Comparison of ENCODE assay signal across 22 cellular contexts in genomic region chr16:79610771-79611170, GRCh38. TPM values are rescaled to one million over a fixed set of nuclear protein-coding genes. Genes with fewer than 3 reads are reported as not detected.
DNase-seq lines count a peak whose midpoint lies in the region; ATAC-seq, FAIRE-seq and TF ChIP-seq lines count a peak whose summit lies in the region.
"Had no signal": no experiment of that assay in that cellular context is flagged by ENCODE, and none has a peak within 500 bp of the region (broad histone marks: within the 10 kb centered on the region; RNA-seq: fewer than 3 reads in every experiment).

No MANE protein-coding gene starts in this region.

- CTCF ChIA-PET in T-cell (lab: Charles Lee): interaction anchor here in 1 of 2 donors (0.5 kb wide), 1 partner anchor 380 kb away, joined by 5 read pairs; no protein-coding TSS in a partner anchor

- H3K27me3 Mint-ChIP-seq in T-cell: peaks cover 8 to 24% of the 10 kb centered on the region in 2 donors

- H3K9ac ChIP-seq in mesenchymal stem cell (ENCODE audit: low read length): no peak overlapping the region
- H3K9ac ChIP-seq: KMS-11 had no signal

- H3K4me2 ChIP-seq in mesenchymal stem cell (ENCODE audit: low read length, poor library complexity, severe bottlenecking): no peak overlapping the region
- H3K4me2 ChIP-seq: KMS-11 had no signal

- TF ChIP-seq POLR2A in stomach (IDR thresholded peaks at IDR 0.05) (no peak), H54 (IDR thresholded peaks at IDR 0.05; ENCODE audit: low read depth, low read length) (no peak)

- H3K27ac Mint-ChIP-seq in T-cell: no peak overlapping the region
- H3K27ac Mint-ChIP-seq: B cell had no signal

- H2BK12ac ChIP-seq in mesenchymal stem cell (ENCODE audit: low read length in 2 of 2): no peak overlapping the region

- WGBS in mesenchymal stem cell: 94% methylated on average over 4 of the region's 4 CpGs
- 86 to 95% (median 92%) methylated on average over 4 of the region's 4 CpGs for WGBS in stomach, 5 donors

- H3K36me3 Mint-ChIP-seq in T-cell: no peaks in the 10 kb centered on the region
- H3K36me3 Mint-ChIP-seq: CD14-positive monocyte had no signal

- H2BK120ac ChIP-seq in mesenchymal stem cell (ENCODE audit: low read depth, low read length): no peak overlapping the region

- peak overlapping the region; percentile 35 for H2AK5ac ChIP-seq in mesenchymal stem cell (ENCODE audit: low read length, severe bottlenecking)

- TF ChIP-seq EP300 in stomach (IDR thresholded peaks at IDR 0.05): no peak

- POLR2A ChIA-PET in T-cell (lab: Charles Lee): no interaction called here

- no peak overlapping the region for H4K8ac ChIP-seq in mesenchymal stem cell (ENCODE audit: low read length)

- H2AFZ ChIP-seq in mesenchymal stem cell (ENCODE audit: low read depth, low read length): no peak overlapping the region

- H2BK5ac ChIP-seq in mesenchymal stem cell (ENCODE audit: low read depth, low read length, poor library complexity, severe bottlenecking): no peak overlapping the region

- no peaks in the 10 kb centered on the region for H3K9me3 ChIP-seq in RWPE2 (ENCODE audit: severe bottlenecking)
- no peaks in the 10 kb centered on the region for H3K9me3 ChIP-seq in mesenchymal stem cell (ENCODE audit: control insufficient read depth, low read length)
- no peaks in the 10 kb centered on the region for H3K9me3 ChIP-seq in stomach

- no peak overlapping the region for H2BK15ac ChIP-seq in mesenchymal stem cell (ENCODE audit: low read depth, poor library complexity, severe bottlenecking)

- H3K4me1 ChIP-seq in RWPE2 (ENCODE audit: insufficient read depth, poor library complexity, severe bottlenecking) (peaks cover 32% of the 10 kb centered on the region), mesenchymal stem cell (ENCODE audit: control insufficient read depth, insufficient read depth, low read depth, low read length) (peaks cover 10% of the 10 kb centered on the region), stomach (peaks cover 0 to 11% (median 5%) of the 10 kb centered on the region in 4 donors)

- ATAC-seq in RWPE2 (ENCODE audit: low read depth) (peak; percentile 66), T-cell (replicated peaks in 1 of 4) (no peak)
- no peak for ATAC-seq in stimulated activated naive CD8-positive, alpha-beta T cell treated with anti-CD3 and anti-CD28 coated beads, Interleukin-15, Interleukin-2, amounts not matched to agents 100 U/mL and 50 U/mL, for 24 hours

- H3K27ac ChIP-seq in RWPE2 (ENCODE audit: poor library complexity, severe bottlenecking): no peak overlapping the region
- no peak overlapping the region for H3K27ac ChIP-seq in mesenchymal stem cell (ENCODE audit: low read length, poor library complexity, severe bottlenecking)
- no peak overlapping the region for H3K27ac ChIP-seq in stomach
- H3K27ac ChIP-seq: KMS-11 had no signal

- TF ChIP-seq CTCF in RWPE2 (IDR thresholded peaks at IDR 0.05; ENCODE audit: poor library complexity, severe bottlenecking) (no peak), cardiac fibroblast (IDR thresholded peaks at IDR 0.05; ENCODE audit: low read depth, low read length) (no peak), stomach (IDR thresholded peaks at IDR 0.05) (no peak)

- no peak overlapping the region for H3K4me3 Mint-ChIP-seq in T-cell
- H3K4me3 Mint-ChIP-seq: B cell, CD14-positive monocyte had no signal

- H3K27me3 ChIP-seq in RWPE2 (ENCODE audit: insufficient read depth, poor library complexity, severe bottlenecking): no peaks in the 10 kb centered on the region
- H3K27me3 ChIP-seq in mesenchymal stem cell (ENCODE audit: control insufficient read depth in 1 of 2, insufficient read depth in 1 of 2, low read length in 2 of 2): peaks cover 0 to 5% of the 10 kb centered on the region in 2 experiments
- H3K27me3 ChIP-seq in stomach: no peaks in the 10 kb centered on the region

- FAIRE-seq in H54 (lab: Jason Lieb, UNC): no peak
- FAIRE-seq: A204.1, GM18507, H1 had no signal

- H3K14ac ChIP-seq in mesenchymal stem cell (ENCODE audit: low read length in 2 of 2): no peak overlapping the region

- H3K23ac ChIP-seq in mesenchymal stem cell (ENCODE audit: low read length in 2 of 2): no peak overlapping the region

- H3K4me1 Mint-ChIP-seq in T-cell: peaks cover 0 to 8% (median under 1%) of the 10 kb centered on the region in 3 donors

- H3K36me3 ChIP-seq in RWPE2 (ENCODE audit: low read depth) (no peaks in the 10 kb centered on the region), mesenchymal stem cell (ENCODE audit: control insufficient read depth in 1 of 2, insufficient read depth in 2 of 2, low read depth in 1 of 2, low read length in 2 of 2) (no peaks in the 10 kb centered on the region), stomach (no peaks in the 10 kb centered on the region)

- H4K91ac ChIP-seq in mesenchymal stem cell (ENCODE audit: low read length): no peak overlapping the region

- intact Hi-C loops in stomach (cut with DNase I; ENCODE audit: low total_unique reads): no loop called here

- H3K4me3 ChIP-seq in RWPE2 (ENCODE audit: severe bottlenecking) (no peak overlapping the region), cardiac fibroblast (replicated peaks in 1 of 2; ENCODE audit: low read depth in 2 of 2, low read length in 2 of 2) (no peak overlapping the region), mesenchymal stem cell (ENCODE audit: insufficient read depth in 1 of 2, low read depth in 1 of 2, low read length in 2 of 2) (no peak overlapping the region), stomach (no peak overlapping the region)

- no peak overlapping the region for H3K18ac ChIP-seq in mesenchymal stem cell (ENCODE audit: low read depth in 1 of 2, low read length in 2 of 2)

- no peak overlapping the region for H3K4ac ChIP-seq in mesenchymal stem cell (ENCODE audit: low read depth in 1 of 2, low read length in 2 of 2)

- no peaks in the 10 kb centered on the region for H3K9me3 Mint-ChIP-seq in T-cell
- H3K9me3 Mint-ChIP-seq: CD14-positive monocyte had no signal

- H3K79me1 ChIP-seq in mesenchymal stem cell (replicated peaks; ENCODE audit: low read length, poor library complexity, severe bottlenecking): no peaks in the 10 kb centered on the region

- DNase-seq in A172 (ENCODE audit: low spot score) (peak; percentile 43), RWPE2 (ENCODE audit: low spot score) (no peak), cardiac fibroblast (ENCODE audit: low read depth in 2 of 2) (peak; percentile 3 to 33), mesenchymal stem cell (no peak), T-cell (no peak), stomach (no peak), H54 (ENCODE audit: insufficient read length, low spot score) (no peak)
- DNase-seq in stimulated activated naive CD8-positive, alpha-beta T cell treated with anti-CD3 and anti-CD28 coated beads, Interleukin-15, Interleukin-2, amounts not matched to agents 100 U/mL and 50 U/mL, for 24 hours: no peak
- DNase-seq: DMS53, GDM1, IMR-90, MV-4-11, NCI-H1694 treated with DMSO at 0.1 percent for 48 hours, NCI-H446 treated with DMSO at 0.1 percent for 48 hours, NCI-H526 treated with DMSO at 0.1 percent for 48 hours, SHP77 treated with DMSO at 0.1 percent for 48 hours had no signal

RNA-seq across cellular contexts. Expression of gene MAF, which starts 10.2 kb away (rescaled TPM):
- 0.12 TPM in 1 of 2 replicates, not detected in the other for total RNA-seq in A172 (2014; rRNA removed; shearing (Covaris generic))
- polyA plus RNA-seq in mesenchymal stem cell (2013, experiment 1 of 2): 32.9 TPM
- 32.6 TPM for polyA plus RNA-seq in mesenchymal stem cell (2013, experiment 2 of 2)
- total RNA-seq in T-cell: 10 to 100 TPM; 31.0 to 80.6 (median 51.3) TPM
- total RNA-seq in stomach: 100 to 1,000 TPM in 1 of 5 donors, 10 to 100 TPM in 4; 11.9 to 159 (median 16.7) TPM
- polyA plus RNA-seq in stomach: 10 to 100 TPM in 2 of 3 donors, 1 to 10 TPM in 1; 7.5 to 11.3 (median 10.1) TPM

Comparison
In these comparisons a context has a peak if more than half of its experiments do, and no peak if none do; other contexts are left out.
1. DNase-seq: peak in A172 (single experiment) and cardiac fibroblast (2 of 2); none in RWPE2 (single experiment), mesenchymal stem cell (single experiment), T-cell (0 of 34), stomach (single experiment), H54 (single experiment) and stimulated activated naive CD8-positive, alpha-beta T cell treated with anti-CD3 and anti-CD28 coated beads, Interleukin-15, Interleukin-2, amounts not matched to agents 100 U/mL and 50 U/mL, for 24 hours (single experiment).
2. RNA of gene MAF, which starts 10.2 kb away (total RNA-seq): 31.0 to 80.6 TPM in T-cell and 11.9 to 159 TPM in stomach; 0.12 TPM in A172; every median in the first group is over 10 times any median in the second.